ENCODE assay signal across 8 cellular contexts in genomic region chr6:44003345-44004061, GRCh38.
DNase-seq lines count a peak whose midpoint lies in the region; ATAC-seq and TF ChIP-seq lines count a peak whose summit lies in the region.

No MANE protein-coding gene starts in this region.

- DNase-seq in GM12865 (ENCODE audit: low read depth) (peak; percentile 63), left kidney (ENCODE audit: low read depth, low spot score) (peak; percentile 69), posterior vena cava (ENCODE audit: low spot score) (no peak), pons (ENCODE audit: low spot score) (no peak)
- no peak for DNase-seq in activated T-cell treated with anti-CD3 and anti-CD28 coated beads, Interleukin-2, amount 50 U/mL, for 24 hours

- H3K9me3 Mint-ChIP-seq in activated T-cell treated with anti-CD3 and anti-CD28 coated beads, Interleukin-2, amount 50 U/mL, for 24 hours: no peaks in the 10 kb centered on the region

- intact Hi-C loops in posterior vena cava (cut with DNase I): loop anchor here in 1 of 2 donors (5.0 kb wide), 2 partner anchors 54 to 379 kb away; no protein-coding TSS in a partner anchor

- no peak overlapping the region for H3K27ac Mint-ChIP-seq in activated T-cell treated with anti-CD3 and anti-CD28 coated beads, Interleukin-2, amount 50 U/mL, for 24 hours

- H3K4me2 ChIP-seq in BLaER1: peak overlapping the region; percentile 95

- H3K9me3 ChIP-seq in BLaER1: no peaks in the 10 kb centered on the region; the same call in 1 of the 2 replicates

- H3K4me3 ChIP-seq in BLaER1: peak overlapping the region; percentile 67
- peak overlapping the region; percentile 62 for H3K4me3 ChIP-seq in GM12865 (ENCODE audit: low read depth, low read length)

- no peaks in the 10 kb centered on the region for H3K36me3 ChIP-seq in BLaER1

- peaks cover 19% of the 10 kb centered on the region for H3K4me1 Mint-ChIP-seq in activated T-cell treated with anti-CD3 and anti-CD28 coated beads, Interleukin-2, amount 50 U/mL, for 24 hours (ENCODE audit: low read depth)

- no peaks in the 10 kb centered on the region for H3K36me3 Mint-ChIP-seq in activated T-cell treated with anti-CD3 and anti-CD28 coated beads, Interleukin-2, amount 50 U/mL, for 24 hours (ENCODE audit: low read depth)

- no peak for TF ChIP-seq CTCF in GM12865 (IDR thresholded peaks at IDR 0.05; ENCODE audit: insufficient read depth, low read depth, low read length, missing control alignments)

- no peak overlapping the region for H3K27ac ChIP-seq in BLaER1

- H3K27me3 ChIP-seq in BLaER1: peaks cover 35% of the 10 kb centered on the region

- H4K20me1 ChIP-seq in BLaER1: peaks cover 18% of the 10 kb centered on the region

- H3K4me1 ChIP-seq in BLaER1: peaks cover 60% of the 10 kb centered on the region

- no peak for ATAC-seq in HG03565 (IDR thresholded peaks at IDR 0.05; ENCODE audit: unreplicated experiment)
- ATAC-seq in GM21529 (IDR thresholded peaks at IDR 0.05; ENCODE audit: unreplicated experiment): no peak

- H3K27me3 Mint-ChIP-seq in activated T-cell treated with anti-CD3 and anti-CD28 coated beads, Interleukin-2, amount 50 U/mL, for 24 hours: peaks cover 78% of the 10 kb centered on the region

- peak overlapping the region; percentile 67 for H3K4me3 Mint-ChIP-seq in activated T-cell treated with anti-CD3 and anti-CD28 coated beads, Interleukin-2, amount 50 U/mL, for 24 hours

- H3K9ac ChIP-seq in BLaER1: no peak overlapping the region; the same call in 1 of the 2 replicates

Comparison
In these comparisons a context has a peak if more than half of its experiments do, and no peak if none do; other contexts are left out.
1. DNase-seq: peak in GM12865 (single experiment) and left kidney (single experiment); none in activated T-cell treated with anti-CD3 and anti-CD28 coated beads, Interleukin-2, amount 50 U/mL, for 24 hours (single experiment), posterior vena cava (single experiment) and pons (single experiment).